ENCODE assay signal across 13 cellular contexts in the genomic region with DNA sequence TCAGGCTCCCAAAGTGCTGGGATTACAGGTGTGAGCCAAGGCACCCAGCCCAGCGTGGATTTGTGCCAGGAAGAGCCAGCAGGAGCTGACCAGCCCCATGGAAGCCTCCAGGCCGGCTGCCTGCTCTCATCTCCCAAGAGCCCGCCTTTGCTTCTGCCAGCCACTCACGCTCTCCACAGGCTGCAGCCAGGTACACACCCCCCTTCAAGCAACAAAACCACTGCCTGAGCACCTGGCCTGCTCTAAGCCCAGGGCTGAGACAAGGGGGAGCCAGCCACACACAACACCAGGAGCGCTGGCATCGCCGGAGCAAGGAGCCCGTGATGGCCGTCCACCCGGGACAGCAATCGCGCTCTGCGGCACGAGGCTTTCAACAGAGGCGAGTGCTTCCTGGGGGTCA. TPM values are rescaled to one million over a fixed set of nuclear protein-coding genes. Genes with fewer than 3 reads are reported as not detected.
DNase-seq lines count a peak whose midpoint lies in the region; ATAC-seq and TF ChIP-seq lines count a peak whose summit lies in the region.
"Had no signal": no experiment of that assay in that cellular context is flagged by ENCODE, and none has a peak within 500 bp of the region (broad histone marks: within the 10 kb centered on the region; RNA-seq: fewer than 3 reads in every experiment).

No MANE protein-coding gene starts in this region.

- H3K27ac Mint-ChIP-seq in CD8-positive, alpha-beta T cell, result no peak overlapping the region
- H3K27ac Mint-ChIP-seq: mesothelial cell of epicardium had no signal

- H3K36me3 ChIP-seq in lung (ENCODE audit: control insufficient read depth in 2 of 2, insufficient read depth in 2 of 2, low read length in 2 of 2), result peaks cover 0 to 41% of the 10 kb centered on the region in 2 donors
- no peaks in the 10 kb centered on the region for H3K36me3 ChIP-seq in CD8-positive, alpha-beta T cell (ENCODE audit: insufficient read depth, low read length)
- H3K36me3 ChIP-seq in effector memory CD4-positive, alpha-beta T cell (ENCODE audit: control insufficient read depth, insufficient read depth, low read length), result peaks cover 18% of the 10 kb centered on the region

- H3K4me3 Mint-ChIP-seq in CD8-positive, alpha-beta T cell, result no peak overlapping the region
- H3K4me3 Mint-ChIP-seq: mesothelial cell of epicardium; stimulated activated naive B cell treated with anti-CD40 and anti-IgM and Interleukin-4, amounts not matched to agents 10 μg/mL and 1 μg/mL and 100 μg/mL, for 72 hours had no signal

- H3K4me1 ChIP-seq in lung (ENCODE audit: control insufficient read depth in 2 of 2, insufficient read depth in 2 of 2, low read length in 2 of 2), result no peaks in the 10 kb centered on the region
- H3K4me1 ChIP-seq in CD8-positive, alpha-beta T cell (ENCODE audit: insufficient read depth, low read length), result no peaks in the 10 kb centered on the region
- H3K4me1 ChIP-seq in effector memory CD4-positive, alpha-beta T cell (ENCODE audit: control insufficient read depth, insufficient read depth, low read length, poor library complexity, severe bottlenecking), result no peaks in the 10 kb centered on the region
- H3K4me1 ChIP-seq: BE2C had no signal

- DNase-seq in DMS79 (lab: John Stamatoyannopoulos, UW) (peak; percentile 94), NCI-H1105 treated with DMSO at 0.1 percent for 48 hours (lab: John Stamatoyannopoulos, UW) (peak; percentile 73), NCI-H69 (lab: John Stamatoyannopoulos, UW) (peak; percentile 90), lung (ENCODE audit: low spot score) (peak; percentile 78)
- no peak for DNase-seq in CD8-positive, alpha-beta T cell
- DNase-seq in effector memory CD4-positive, alpha-beta T cell, result no peak
- DNase-seq: activated CD4-positive, alpha-beta T cell treated with anti-CD3 and anti-CD28 coated beads, Interleukin-2, amount 50 U/mL, for 48 hours; BE2C; NCI-H1694; stimulated activated naive B cell treated with anti-CD40 and anti-IgM and Interleukin-4, amounts not matched to agents 10 μg/mL and 1 μg/mL and 100 μg/mL, for 72 hours had no signal

- H3K4me1 Mint-ChIP-seq in CD8-positive, alpha-beta T cell (ENCODE audit: low read depth), result peaks cover 2% of the 10 kb centered on the region

- peak; percentile 48 for ATAC-seq in lung (ENCODE audit: insufficient read depth, low FRiP score)
- ATAC-seq in GM18907 (IDR thresholded peaks at IDR 0.05; ENCODE audit: unreplicated experiment), result no peak
- ATAC-seq in CD8-positive, alpha-beta T cell, result no peak
- ATAC-seq: stimulated activated naive B cell treated with anti-CD40 and anti-IgM and Interleukin-4, amounts not matched to agents 10 μg/mL and 1 μg/mL and 100 μg/mL, for 72 hours had no signal

- no peaks in the 10 kb centered on the region for H3K9me3 Mint-ChIP-seq in CD8-positive, alpha-beta T cell
- H3K9me3 Mint-ChIP-seq: mesothelial cell of epicardium had no signal

- H3K36me3 Mint-ChIP-seq in CD8-positive, alpha-beta T cell, result peaks cover 54% of the 10 kb centered on the region

- peaks cover 0 to 4% of the 10 kb centered on the region in 2 donors for H3K9me3 ChIP-seq in lung (ENCODE audit: control insufficient read depth in 2 of 2, insufficient read depth in 1 of 2, low read length in 1 of 2)
- H3K9me3 ChIP-seq in CD8-positive, alpha-beta T cell (ENCODE audit: low read length), result no peaks in the 10 kb centered on the region
- no peaks in the 10 kb centered on the region for H3K9me3 ChIP-seq in effector memory CD4-positive, alpha-beta T cell (ENCODE audit: control insufficient read depth, low read length)
- H3K9me3 ChIP-seq: neutrophil had no signal

- WGBS in lung, 2 donors, result 77 to 94% methylated on average over 15 of the region's 15 CpGs

- no peak for TF ChIP-seq CTCF in lung (IDR thresholded peaks at IDR 0.05; ENCODE audit: control extremely low read depth, extremely low read depth)
- TF ChIP-seq CTCF in CD8-positive, alpha-beta T cell (IDR thresholded peaks at IDR 0.05), result no peak

- CTCF ChIA-PET in CD8-positive, alpha-beta T cell (lab: Charles Lee), result no interaction called here

- POLR2A ChIA-PET in CD8-positive, alpha-beta T cell (lab: Charles Lee), result no interaction called here

- intact Hi-C loops in CD8-positive, alpha-beta T cell (cut with DNase I, micrococcal nuclease), result loop anchor here in 1 of 2 experiments (5.0 kb wide), 1 partner anchor 74 kb away; no protein-coding TSS in a partner anchor

- no peak overlapping the region for H3K27ac ChIP-seq in lung (ENCODE audit: low read depth in 1 of 2, low read length in 1 of 2)
- no peak overlapping the region for H3K27ac ChIP-seq in CD8-positive, alpha-beta T cell (ENCODE audit: low read depth, low read length)
- H3K27ac ChIP-seq in effector memory CD4-positive, alpha-beta T cell (ENCODE audit: insufficient read depth, low read length, poor library complexity, severe bottlenecking), result no peak overlapping the region
- H3K27ac ChIP-seq: neutrophil had no signal

- H3K27me3 ChIP-seq in lung (ENCODE audit: control insufficient read depth, insufficient read depth), result no peaks in the 10 kb centered on the region
- H3K27me3 ChIP-seq in CD8-positive, alpha-beta T cell (ENCODE audit: insufficient read depth, low read length), result no peaks in the 10 kb centered on the region
- H3K27me3 ChIP-seq in effector memory CD4-positive, alpha-beta T cell (replicated peaks; ENCODE audit: control insufficient read depth, insufficient read depth, low read length, poor library complexity, severe bottlenecking), result no peaks in the 10 kb centered on the region
- H3K27me3 ChIP-seq: BE2C, neutrophil had no signal

- H3K4me3 ChIP-seq in lung, result no peak overlapping the region
- H3K4me3 ChIP-seq in CD8-positive, alpha-beta T cell (ENCODE audit: low read depth, low read length), result no peak overlapping the region
- no peak overlapping the region for H3K4me3 ChIP-seq in effector memory CD4-positive, alpha-beta T cell (ENCODE audit: insufficient read depth, low read depth, low read length, poor library complexity, severe bottlenecking)

- H3K27me3 Mint-ChIP-seq in CD8-positive, alpha-beta T cell (ENCODE audit: low read depth), result no peaks in the 10 kb centered on the region
- H3K27me3 Mint-ChIP-seq: stimulated activated naive B cell treated with anti-CD40 and anti-IgM and Interleukin-4, amounts not matched to agents 10 μg/mL and 1 μg/mL and 100 μg/mL, for 72 hours had no signal

RNA-seq across cellular contexts. Expression of a gene that starts 34.5 kb away (rescaled TPM):
- 10 to 100 TPM; 53.7 to 54.9 TPM for total RNA-seq in lung
- 10 to 100 TPM; 43.0 to 46.0 TPM for polyA plus RNA-seq in lung
- total RNA-seq in CD8-positive, alpha-beta T cell, result 10 to 100 TPM; 88.7 to 91.0 TPM

RNA-seq across cellular contexts. Expression of a gene that starts 43.8 kb away (rescaled TPM):
- 10 to 100 TPM; 18.7 to 24.7 TPM for total RNA-seq in lung
- polyA plus RNA-seq in lung, result 10 to 100 TPM; 21.5 to 25.5 TPM
- 1 to 10 TPM; 4.5 to 5.1 TPM for total RNA-seq in CD8-positive, alpha-beta T cell

RNA-seq across cellular contexts. Expression of a gene that starts 43.8 kb away (rescaled TPM):
- 10 to 100 TPM in 1 of 2 donors, 1 to 10 TPM in 1; 9.3 to 16.1 TPM for total RNA-seq in lung
- polyA plus RNA-seq in lung, result 10 to 100 TPM; 20.9 to 24.7 TPM
- total RNA-seq in CD8-positive, alpha-beta T cell, result 10 to 100 TPM in 1 of 2 experiments, 1 to 10 TPM in 1; 9.0 to 10.6 TPM

Comparison
In these comparisons a context has a peak if more than half of its experiments do, and no peak if none do; other contexts are left out.
1. DNase-seq: peak in DMS79 (single experiment), NCI-H1105 treated with DMSO at 0.1 percent for 48 hours (single experiment), NCI-H69 (single experiment) and lung (single experiment); none in CD8-positive, alpha-beta T cell (0 of 7) and effector memory CD4-positive, alpha-beta T cell (0 of 3).